In genomic region chr10:127344346-127344745, GRCh38 we compare ENCODE assay signal across 1 cellular context.
TF ChIP-seq lines count a peak whose summit lies in the region.

No MANE protein-coding gene starts in this region.

TF ChIP-seq in GM23338, 12 proteins besides CTCF, POLR2A, EP300 and RAD21 (continued from another document):
- TF ChIP-seq JUNB (IDR thresholded peaks at IDR 0.05; ENCODE audit: unreplicated experiment), result no peak
- TF ChIP-seq, protein P1, sequence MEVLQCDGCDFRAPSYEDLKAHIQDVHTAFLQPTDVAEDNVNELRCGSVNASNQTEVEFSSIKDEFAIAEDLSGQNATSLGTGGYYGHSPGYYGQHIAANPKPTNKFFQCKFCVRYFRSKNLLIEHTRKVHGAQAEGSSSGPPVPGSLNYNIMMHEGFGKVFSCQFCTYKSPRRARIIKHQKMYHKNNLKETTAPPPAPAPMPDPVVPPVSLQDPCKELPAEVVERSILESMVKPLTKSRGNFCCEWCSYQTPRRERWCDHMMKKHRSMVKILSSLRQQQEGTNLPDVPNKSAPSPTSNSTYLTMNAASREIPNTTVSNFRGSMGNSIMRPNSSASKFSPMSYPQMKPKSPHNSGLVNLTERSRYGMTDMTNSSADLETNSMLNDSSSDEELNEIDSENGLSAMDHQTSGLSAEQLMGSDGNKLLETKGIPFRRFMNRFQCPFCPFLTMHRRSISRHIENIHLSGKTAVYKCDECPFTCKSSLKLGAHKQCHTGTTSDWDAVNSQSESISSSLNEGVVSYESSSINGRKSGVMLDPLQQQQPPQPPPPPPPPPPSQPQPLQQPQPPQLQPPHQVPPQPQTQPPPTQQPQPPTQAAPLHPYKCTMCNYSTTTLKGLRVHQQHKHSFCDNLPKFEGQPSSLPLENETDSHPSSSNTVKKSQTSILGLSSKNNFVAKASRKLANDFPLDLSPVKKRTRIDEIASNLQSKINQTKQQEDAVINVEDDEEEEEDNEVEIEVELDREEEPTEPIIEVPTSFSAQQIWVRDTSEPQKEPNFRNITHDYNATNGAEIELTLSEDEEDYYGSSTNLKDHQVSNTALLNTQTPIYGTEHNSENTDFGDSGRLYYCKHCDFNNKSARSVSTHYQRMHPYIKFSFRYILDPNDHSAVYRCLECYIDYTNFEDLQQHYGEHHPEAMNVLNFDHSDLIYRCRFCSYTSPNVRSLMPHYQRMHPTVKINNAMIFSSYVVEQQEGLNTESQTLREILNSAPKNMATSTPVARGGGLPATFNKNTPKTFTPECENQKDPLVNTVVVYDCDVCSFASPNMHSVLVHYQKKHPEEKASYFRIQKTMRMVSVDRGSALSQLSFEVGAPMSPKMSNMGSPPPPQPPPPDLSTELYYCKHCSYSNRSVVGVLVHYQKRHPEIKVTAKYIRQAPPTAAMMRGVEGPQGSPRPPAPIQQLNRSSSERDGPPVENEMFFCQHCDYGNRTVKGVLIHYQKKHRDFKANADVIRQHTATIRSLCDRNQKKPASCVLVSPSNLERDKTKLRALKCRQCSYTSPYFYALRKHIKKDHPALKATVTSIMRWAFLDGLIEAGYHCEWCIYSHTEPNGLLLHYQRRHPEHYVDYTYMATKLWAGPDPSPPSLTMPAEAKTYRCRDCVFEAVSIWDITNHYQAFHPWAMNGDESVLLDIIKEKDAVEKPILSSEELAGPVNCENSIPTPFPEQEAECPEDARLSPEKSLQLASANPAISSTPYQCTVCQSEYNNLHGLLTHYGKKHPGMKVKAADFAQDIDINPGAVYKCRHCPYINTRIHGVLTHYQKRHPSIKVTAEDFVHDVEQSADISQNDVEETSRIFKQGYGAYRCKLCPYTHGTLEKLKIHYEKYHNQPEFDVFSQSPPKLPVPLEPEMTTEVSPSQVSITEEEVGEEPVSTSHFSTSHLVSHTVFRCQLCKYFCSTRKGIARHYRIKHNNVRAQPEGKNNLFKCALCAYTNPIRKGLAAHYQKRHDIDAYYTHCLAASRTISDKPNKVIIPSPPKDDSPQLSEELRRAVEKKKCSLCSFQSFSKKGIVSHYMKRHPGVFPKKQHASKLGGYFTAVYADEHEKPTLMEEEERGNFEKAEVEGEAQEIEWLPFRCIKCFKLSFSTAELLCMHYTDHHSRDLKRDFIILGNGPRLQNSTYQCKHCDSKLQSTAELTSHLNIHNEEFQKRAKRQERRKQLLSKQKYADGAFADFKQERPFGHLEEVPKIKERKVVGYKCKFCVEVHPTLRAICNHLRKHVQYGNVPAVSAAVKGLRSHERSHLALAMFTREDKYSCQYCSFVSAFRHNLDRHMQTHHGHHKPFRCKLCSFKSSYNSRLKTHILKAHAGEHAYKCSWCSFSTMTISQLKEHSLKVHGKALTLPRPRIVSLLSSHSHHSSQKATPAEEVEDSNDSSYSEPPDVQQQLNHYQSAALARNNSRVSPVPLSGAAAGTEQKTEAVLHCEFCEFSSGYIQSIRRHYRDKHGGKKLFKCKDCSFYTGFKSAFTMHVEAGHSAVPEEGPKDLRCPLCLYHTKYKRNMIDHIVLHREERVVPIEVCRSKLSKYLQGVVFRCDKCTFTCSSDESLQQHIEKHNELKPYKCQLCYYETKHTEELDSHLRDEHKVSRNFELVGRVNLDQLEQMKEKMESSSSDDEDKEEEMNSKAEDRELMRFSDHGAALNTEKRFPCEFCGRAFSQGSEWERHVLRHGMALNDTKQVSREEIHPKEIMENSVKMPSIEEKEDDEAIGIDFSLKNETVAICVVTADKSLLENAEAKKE (CRISPR knock-in tag; IDR thresholded peaks at IDR 0.05), result no peak
- no peak for TF ChIP-seq ETS1 (IDR thresholded peaks at IDR 0.05)
